Comparison of ENCODE assay signal across 31 cellular contexts in the genomic region with DNA sequence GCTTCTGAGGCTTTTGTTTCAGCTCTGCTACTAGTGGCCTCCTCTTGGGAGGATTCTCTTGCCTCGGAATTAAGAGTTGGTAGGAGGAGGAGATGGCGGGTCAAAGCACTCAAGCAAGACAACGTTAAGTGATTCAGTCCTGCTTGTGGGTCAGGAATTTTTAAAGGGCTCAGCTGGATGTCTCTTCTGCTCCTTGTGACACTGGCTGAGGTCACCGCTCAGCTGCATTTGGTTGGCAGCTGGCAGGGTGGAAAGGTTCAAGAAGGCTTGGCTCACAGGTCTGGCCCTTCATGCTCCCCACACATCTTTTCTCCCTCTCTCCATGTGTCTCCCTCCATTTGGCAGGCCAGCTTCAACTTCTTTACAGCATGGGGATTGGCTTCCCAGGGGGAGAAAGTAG.
"Had no signal": no experiment of that assay in that cellular context is flagged by ENCODE, and none has a peak within 500 bp of the region (broad histone marks: within the 10 kb centered on the region; RNA-seq: fewer than 3 reads in every experiment).

No MANE protein-coding gene starts in this region.

- DNase-seq: dorsolateral prefrontal cortex; effector CD8-positive, alpha-beta T cell; esophagus squamous epithelium; foreskin melanocyte; glutamatergic neuron; heart right ventricle; hypothalamus; immature natural killer cell; islet precursor cell; kidney glomerular epithelial cell; left ventricle myocardium superior; lower lobe of right lung; mucosa of descending colon; naive B cell; posterior cingulate gyrus; psoas muscle; right cardiac atrium; spleen; stimulated activated CD4-positive, alpha-beta T cell treated with anti-CD3 and anti-CD28 coated beads, Interleukin-4, amount 100 ng/mL, for 4 hours; transverse colon; upper lobe of right lung; uterus had no signal

- H3K9me3 Mint-ChIP-seq: mesothelial cell of epicardium; naive B cell; natural killer cell treated with Interleukin-12 subunit alpha and Interleukin-12 subunit beta and Interleukin-15 and Interleukin-18, amount 100 ng/mL, for 72 hours; neural crest cell; stimulated activated memory B cell treated with anti-CD40 and anti-IgM and Interleukin-4, amounts not matched to agents 10 μg/mL and 1 μg/mL and 100 μg/mL, for 72 hours had no signal

- H3K27me3 ChIP-seq: dorsolateral prefrontal cortex, esophagus squamous epithelium, heart right ventricle, spleen, transverse colon, upper lobe of right lung, uterus had no signal

- H3K36me3 ChIP-seq: esophagus squamous epithelium, heart right ventricle, lower lobe of right lung, spleen, thoracic aorta, transverse colon, upper lobe of right lung, uterus had no signal

- H3K36me3 Mint-ChIP-seq: immature natural killer cell; mesothelial cell of epicardium; naive B cell; natural killer cell treated with Interleukin-12 subunit alpha and Interleukin-12 subunit beta and Interleukin-15 and Interleukin-18, amount 100 ng/mL, for 72 hours; stimulated activated memory B cell treated with anti-CD40 and anti-IgM and Interleukin-4, amounts not matched to agents 10 μg/mL and 1 μg/mL and 100 μg/mL, for 72 hours had no signal

- H3K4me3 Mint-ChIP-seq: immature natural killer cell; mesothelial cell of epicardium; natural killer cell treated with Interleukin-12 subunit alpha and Interleukin-12 subunit beta and Interleukin-15 and Interleukin-18, amount 100 ng/mL, for 72 hours; neural crest cell; stimulated activated memory B cell treated with anti-CD40 and anti-IgM and Interleukin-4, amounts not matched to agents 10 μg/mL and 1 μg/mL and 100 μg/mL, for 72 hours; stimulated activated naive CD8-positive, alpha-beta T cell treated with anti-CD3 and anti-CD28 coated beads, Interleukin-15, Interleukin-2, amounts not matched to agents 100 ng/mL and 50 ng/mL, for 24 hours had no signal

- ATAC-seq: heart right ventricle; left ventricle myocardium superior; mucosa of descending colon; natural killer cell treated with Interleukin-12 subunit alpha and Interleukin-12 subunit beta and Interleukin-15 and Interleukin-18, amount 100 ng/mL, for 72 hours; psoas muscle; right cardiac atrium; stimulated activated memory B cell treated with anti-CD40 and anti-IgM and Interleukin-4, amounts not matched to agents 10 μg/mL and 1 μg/mL and 100 μg/mL, for 72 hours; upper lobe of right lung had no signal

- H3K4me1 Mint-ChIP-seq: immature natural killer cell had no signal

- H3K27ac ChIP-seq: dorsolateral prefrontal cortex, esophagus squamous epithelium, heart right ventricle, lower lobe of right lung, psoas muscle, skin epidermis, transverse colon, upper lobe of right lung, uterus had no signal

- H3K27me3 Mint-ChIP-seq: naive B cell; natural killer cell treated with Interleukin-12 subunit alpha and Interleukin-12 subunit beta and Interleukin-15 and Interleukin-18, amount 100 ng/mL, for 72 hours; stimulated activated memory B cell treated with anti-CD40 and anti-IgM and Interleukin-4, amounts not matched to agents 10 μg/mL and 1 μg/mL and 100 μg/mL, for 72 hours; stimulated activated naive CD8-positive, alpha-beta T cell treated with anti-CD3 and anti-CD28 coated beads, Interleukin-15, Interleukin-2, amounts not matched to agents 100 ng/mL and 50 ng/mL, for 24 hours had no signal

- H3K27ac Mint-ChIP-seq: immature natural killer cell; mesothelial cell of epicardium; natural killer cell treated with Interleukin-12 subunit alpha and Interleukin-12 subunit beta and Interleukin-15 and Interleukin-18, amount 100 ng/mL, for 72 hours; stimulated activated naive CD8-positive, alpha-beta T cell treated with anti-CD3 and anti-CD28 coated beads, Interleukin-15, Interleukin-2, amounts not matched to agents 100 ng/mL and 50 ng/mL, for 24 hours had no signal

- FAIRE-seq: colon, endothelial cell of umbilical vein had no signal

- H3K9me3 ChIP-seq: esophagus squamous epithelium, lower lobe of right lung, mucosa of descending colon, psoas muscle, thoracic aorta, transverse colon, upper lobe of right lung, uterus had no signal

- H3K4me3 ChIP-seq: dorsolateral prefrontal cortex, esophagus squamous epithelium, heart right ventricle, lower lobe of right lung, mucosa of descending colon, psoas muscle, skin epidermis, spleen, thoracic aorta, transverse colon, upper lobe of right lung, uterus had no signal

- H3K4me1 ChIP-seq: heart right ventricle, lower lobe of right lung, psoas muscle, transverse colon, uterus had no signal
